7 cellular contexts compared by ENCODE assay signal in the genomic region with DNA sequence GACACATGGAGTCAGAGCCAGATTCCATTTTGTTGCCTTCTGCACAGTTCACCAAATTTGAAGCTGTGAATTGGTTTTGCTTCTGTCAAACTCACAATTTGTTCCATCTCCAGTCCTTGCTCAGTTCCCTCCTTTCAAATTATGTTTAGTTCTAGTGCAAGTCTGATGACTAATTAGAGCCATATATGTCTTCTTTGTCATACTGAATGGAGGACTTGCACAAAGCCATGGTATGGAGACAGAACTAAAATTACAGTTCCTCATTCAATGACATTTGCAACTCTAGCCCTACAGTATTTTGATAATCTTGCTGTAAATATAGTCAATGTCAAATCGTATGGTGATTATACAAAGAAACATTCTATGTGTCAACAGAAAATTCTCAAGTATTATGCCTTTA.
"Had no signal": no experiment of that assay in that cellular context is flagged by ENCODE, and none has a peak within 500 bp of the region (broad histone marks: within the 10 kb centered on the region; RNA-seq: fewer than 3 reads in every experiment).

No MANE protein-coding gene starts in this region.

- DNase-seq: GDM1, GF-D8 had no signal

- FAIRE-seq: G401.6, GM12878, GM12892, GM18507, GM19239 had no signal

- H3K4me3 ChIP-seq: GM12878 had no signal

- ATAC-seq: GM12878 had no signal
